8 cellular contexts compared by ENCODE assay signal in the genomic region with DNA sequence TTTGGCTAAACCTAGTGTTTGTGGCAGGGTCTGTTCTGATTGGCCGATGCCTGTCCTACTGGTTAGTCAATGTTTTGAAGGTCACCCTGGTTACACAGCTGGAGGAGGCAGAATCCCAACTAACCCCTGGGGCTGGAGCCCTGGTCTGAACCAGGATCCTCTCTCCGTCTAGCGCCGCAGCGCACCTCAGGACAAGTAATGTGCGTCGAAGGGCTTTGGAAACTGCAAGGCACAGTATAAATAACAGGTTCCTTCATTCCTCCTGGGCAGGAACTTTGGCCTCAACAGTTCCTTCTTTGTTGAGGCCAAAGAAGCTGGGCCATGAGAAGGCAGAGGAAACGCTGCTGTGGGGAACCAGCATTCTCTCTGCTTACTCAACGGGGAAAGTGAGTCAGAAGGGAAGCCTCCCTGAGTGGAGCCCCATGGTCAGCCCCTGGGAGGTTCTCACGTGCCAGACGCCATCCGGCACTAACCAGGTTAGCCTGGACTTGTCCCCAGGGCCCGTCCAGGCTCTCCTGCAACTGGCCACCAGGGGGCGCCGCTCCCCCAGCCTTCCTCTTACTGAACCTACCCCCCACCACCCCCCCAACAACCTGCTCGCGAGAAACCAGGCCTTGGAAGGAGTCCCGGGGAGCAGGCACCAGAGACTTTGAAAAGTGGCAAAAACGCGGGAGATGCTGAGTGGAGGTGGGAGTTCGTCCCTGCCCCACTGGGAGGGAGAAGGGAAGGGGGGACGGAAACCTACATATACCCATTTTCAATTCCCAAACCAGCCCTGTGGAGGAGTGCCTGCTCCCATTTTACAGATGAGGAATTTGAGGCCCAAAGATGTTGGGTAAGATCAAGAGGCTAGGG. TPM values are rescaled to one million over a fixed set of nuclear protein-coding genes. Genes with fewer than 3 reads are reported as not detected.
A peak's percentile ranks its signal among the peaks of the same experiment; 100 is the strongest.
DNase-seq lines count a peak whose midpoint lies in the region; ATAC-seq and TF ChIP-seq lines count a peak whose summit lies in the region.

No MANE protein-coding gene starts in this region.

- H3K4me3 ChIP-seq in GM06990 (replicated peaks; ENCODE audit: low read depth, low read length) (no peak overlapping the region; the same call in 1 of the 2 replicates), HFF-Myc (replicated peaks; ENCODE audit: low read depth, low read length) (no peak overlapping the region), heart right ventricle (peak overlapping the region in 2 of 10 donors; percentile 46 to 60), urinary bladder (ENCODE audit: low read depth, low read length) (no peak overlapping the region)

- no peaks in the 10 kb centered on the region for H3K27me3 ChIP-seq in GM06990 (replicated peaks; ENCODE audit: control insufficient read depth, insufficient read depth, low read length)
- peaks cover 0 to 23% (median 0%) of the 10 kb centered on the region in 7 donors for H3K27me3 ChIP-seq in heart right ventricle

- H3K9me3 ChIP-seq in heart right ventricle: no peaks in the 10 kb centered on the region

- H3K27ac ChIP-seq in adipose tissue (ENCODE audit: low read depth, low read length): peak overlapping the region; percentile 44
- peak overlapping the region; percentile 92 to 100 (median 98) for H3K27ac ChIP-seq in heart right ventricle
- peak overlapping the region; percentile 87 for H3K27ac ChIP-seq in urinary bladder (ENCODE audit: low read depth)

- H3K4me1 ChIP-seq in heart right ventricle (peaks cover 18 to 46% (median 35%) of the 10 kb centered on the region in 9 donors), urinary bladder (ENCODE audit: insufficient read depth) (peaks cover 2% of the 10 kb centered on the region)

- DNase-seq in GM06990 (ENCODE audit: extremely low read depth, insufficient read length) (peak; percentile 94), HFF-Myc (ENCODE audit: extremely low read depth, low read depth) (peak; percentile 79), NCI-H1092 (lab: John Stamatoyannopoulos, UW) (peak; percentile 64), T follicular helper cell (ENCODE audit: low read depth) (peak; percentile 79), heart right ventricle (peak; percentile 93), pulmonary artery endothelial cell (ENCODE audit: low read depth, low spot score) (peak; percentile 81)

- peak; percentile 60 to 85 (median 76) for ATAC-seq in heart right ventricle

- WGBS in adipose tissue, 3 donors: 12 to 14% (median 13%) methylated on average over 22 of the region's 22 CpGs
- 18 to 23% methylated on average over 22 of the region's 22 CpGs for WGBS in heart right ventricle, 2 donors
- 15% methylated on average over 22 of the region's 22 CpGs for WGBS in urinary bladder

- intact Hi-C loops in heart right ventricle (cut with DNase I): loop anchor here (1.0 to 10.0 kb wide), 13 partner anchors 30 to 172 kb away; partner anchors contain the start of genes COPS7B (in 3 of the 10) and PDE6D (in 3 of the 10)

- H3K36me3 ChIP-seq in GM06990 (ENCODE audit: control insufficient read depth, insufficient read depth, low read length) (no peaks in the 10 kb centered on the region), heart right ventricle (no peaks in the 10 kb centered on the region), urinary bladder (ENCODE audit: insufficient read depth) (no peaks in the 10 kb centered on the region)

- TF ChIP-seq CTCF in GM06990 (IDR thresholded peaks at IDR 0.05; ENCODE audit: insufficient read depth, low read length, poor library complexity, severe bottlenecking) (peak; percentile 96), HFF-Myc (IDR thresholded peaks at IDR 0.05; ENCODE audit: low read depth, low read length, missing control alignments) (peak; percentile 93), heart right ventricle (IDR thresholded peaks at IDR 0.05) (peak in 8 of 9 donors; percentile 93 to 98 (median 97))

RNA-seq across cellular contexts. Expression of gene TEX44, which starts 19.8 kb away (rescaled TPM):
- not detected for polyA plus RNA-seq in adipose tissue
- total RNA-seq in heart right ventricle: not detected
- not detected for polyA plus RNA-seq in heart right ventricle
- not detected in 2 replicates for total RNA-seq in pulmonary artery endothelial cell
- not detected for total RNA-seq in urinary bladder
- not detected for polyA plus RNA-seq in urinary bladder

Comparison
In these comparisons a context has a peak if more than half of its experiments do, and no peak if none do; other contexts are left out.
1. H3K27ac ChIP-seq: peak in every context shown above with its lines; median percentile 98 in heart right ventricle; 87 in urinary bladder; 44 in adipose tissue.